ENCODE assay signal across 28 cellular contexts in the genomic region with DNA sequence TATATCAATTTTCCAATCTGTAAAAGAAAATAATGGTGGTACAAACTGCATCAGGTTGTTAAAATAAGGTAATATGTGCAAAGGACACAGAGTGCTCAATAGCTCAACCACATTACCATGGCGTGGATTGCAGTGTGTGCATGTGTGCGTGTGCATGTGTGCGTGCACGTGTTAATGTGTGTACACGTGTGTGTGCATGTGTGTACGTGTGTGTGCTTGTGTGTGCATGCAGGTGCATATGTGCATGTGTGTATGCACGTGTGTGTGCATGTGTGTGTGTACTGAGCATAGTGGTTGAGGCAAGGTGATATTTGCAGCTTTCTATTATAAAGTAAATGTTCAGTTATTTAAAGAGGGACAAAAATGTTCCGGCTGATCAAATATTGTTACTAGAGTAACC.
DNase-seq lines count a peak whose midpoint lies in the region; FAIRE-seq and TF ChIP-seq lines count a peak whose summit lies in the region.
"Had no signal": no experiment of that assay in that cellular context is flagged by ENCODE, and none has a peak within 500 bp of the region (broad histone marks: within the 10 kb centered on the region; RNA-seq: fewer than 3 reads in every experiment).

No MANE protein-coding gene starts in this region.

- DNase-seq in HTR-8/SVneo (ENCODE audit: insufficient read length, low spot score), result no peak
- no peak for DNase-seq in neuronal stem cell (ENCODE audit: low spot score)
- no peak for DNase-seq in urothelium cell line (ENCODE audit: low spot score)
- no peak for DNase-seq in T-helper 9 cell
- no peak for DNase-seq in SIG-M5 (lab: John Stamatoyannopoulos, UW)
- DNase-seq in vagina (ENCODE audit: extremely low spot score in 2 of 2), result no peak
- DNase-seq: 8988T; ACHN; BE2C; C1 segment of cervical spinal cord; CD4-positive, alpha-beta memory T cell; CD4-positive, CD25-positive, alpha-beta regulatory T cell; CD8-positive, alpha-beta memory T cell; COR-L47; DMS 273 treated with DMSO at 0.1 percent for 48 hours; DMS153; DMS53; DMS79; DND-41; EL; GDM1 had no signal

- TF ChIP-seq CTCF in HEK293 (tag by site-specific recombination; IDR thresholded peaks at IDR 0.05), result no peak
- TF ChIP-seq CTCF in vagina (IDR thresholded peaks at IDR 0.05), result no peak

- H3K14ac ChIP-seq in neuronal stem cell (ENCODE audit: low read length), result no peak overlapping the region

- no peak overlapping the region for H2BK5ac ChIP-seq in neuronal stem cell (ENCODE audit: low read length)

- FAIRE-seq in HTR-8/SVneo (lab: Jason Lieb, UNC), result peak; percentile 46
- peak; percentile 5 for FAIRE-seq in urothelium cell line (lab: Jason Lieb, UNC)
- FAIRE-seq: A204.1, GM12878, GM12892, GM18507, GM19239 had no signal

- no peak overlapping the region for H2AFZ ChIP-seq in neuronal stem cell (ENCODE audit: low read length)

- intact Hi-C loops in vagina (cut with DNase I), result no loop called here

- WGBS in neuronal stem cell (ENCODE audit: extremely low coverage in 2 of 2, insufficient read length in 2 of 2, insufficient replicate concordance in 1 of 2), 2 donors, result no CpG with 5 or more reads among the region's 8 CpGs

- H3K4me3 ChIP-seq in HEK293 (ENCODE audit: low read depth, low read length) (no peak overlapping the region), neuronal stem cell (ENCODE audit: low read length in 2 of 2) (peak overlapping the region in 1 of 2 donors; percentile 75), vagina (no peak overlapping the region)
- H3K4me3 ChIP-seq: BLaER1, GM12878 had no signal

- no peak overlapping the region for H4K91ac ChIP-seq in neuronal stem cell (ENCODE audit: low read depth, low read length, poor library complexity)

- H2BK120ac ChIP-seq in neuronal stem cell (ENCODE audit: low read depth, low read length), result no peak overlapping the region

- no peak overlapping the region for H3K27ac ChIP-seq in HEK293 (ENCODE audit: extremely low read depth, low read depth, low read length)
- no peak overlapping the region for H3K27ac ChIP-seq in neuronal stem cell (replicated peaks; ENCODE audit: low read length)
- H3K27ac ChIP-seq in vagina, result no peak overlapping the region
- H3K27ac ChIP-seq: BLaER1 had no signal

- H3K18ac ChIP-seq in neuronal stem cell (ENCODE audit: low read length), result no peak overlapping the region

- H3K4ac ChIP-seq in neuronal stem cell (ENCODE audit: low read length), result no peak overlapping the region

- POLR2A ChIA-PET in HEK293 (lab: Yijun Ruan, JAX), result no interaction called here

- H3K36me3 ChIP-seq in HEK293 (ENCODE audit: control insufficient read depth in 2 of 2, insufficient read depth in 1 of 2, low read length in 2 of 2) (no peaks in the 10 kb centered on the region), neuronal stem cell (replicated peaks in 1 of 2; ENCODE audit: control insufficient read depth in 2 of 2, insufficient read depth in 2 of 2, low read length in 2 of 2) (no peaks in the 10 kb centered on the region), vagina (no peaks in the 10 kb centered on the region)
- H3K36me3 ChIP-seq: BE2C, BLaER1 had no signal

- H3K79me1 ChIP-seq in neuronal stem cell (ENCODE audit: low read depth, low read length), result no peaks in the 10 kb centered on the region

- H2BK12ac ChIP-seq in neuronal stem cell (ENCODE audit: low read length), result no peak overlapping the region

- H3K4me2 ChIP-seq in neuronal stem cell (ENCODE audit: insufficient read depth, low read length, poor library complexity, severe bottlenecking), result no peak overlapping the region
- H3K4me2 ChIP-seq: BLaER1 had no signal

- H3K27me3 ChIP-seq in neuronal stem cell (ENCODE audit: control insufficient read depth in 3 of 3, insufficient read depth in 3 of 3, low read depth in 1 of 3, low read length in 3 of 3) (peaks cover 0 to 9% (median 0%) of the 10 kb centered on the region in 3 experiments), vagina (no peaks in the 10 kb centered on the region)
- H3K27me3 ChIP-seq: BLaER1 had no signal

- H3K4me1 ChIP-seq in HEK293 (ENCODE audit: control insufficient read depth, insufficient read depth, low read length), result no peaks in the 10 kb centered on the region
- no peaks in the 10 kb centered on the region for H3K4me1 ChIP-seq in neuronal stem cell (ENCODE audit: control insufficient read depth in 2 of 2, insufficient read depth in 1 of 2, low read depth in 1 of 2, low read length in 2 of 2)
- H3K4me1 ChIP-seq in vagina, result no peaks in the 10 kb centered on the region
- H3K4me1 ChIP-seq: BE2C, BLaER1 had no signal

- no peak overlapping the region for H4K8ac ChIP-seq in neuronal stem cell (ENCODE audit: low read depth, low read length)

- no peaks in the 10 kb centered on the region for H3K9me3 ChIP-seq in HEK293 (ENCODE audit: control insufficient read depth, insufficient read depth, low read depth, low read length)
- peaks cover 0 to 2% of the 10 kb centered on the region in 2 donors for H3K9me3 ChIP-seq in neuronal stem cell (replicated peaks in 1 of 2; ENCODE audit: control insufficient read depth in 2 of 2, insufficient read depth in 1 of 2, low read depth in 1 of 2, low read length in 2 of 2)
- no peaks in the 10 kb centered on the region for H3K9me3 ChIP-seq in vagina
- H3K9me3 ChIP-seq: BE2C, BLaER1 had no signal

- no peak overlapping the region for H2AK5ac ChIP-seq in neuronal stem cell (ENCODE audit: low read depth, low read length)

- H3K23ac ChIP-seq in neuronal stem cell (ENCODE audit: low read depth, low read length, poor library complexity), result no peak overlapping the region

- CTCF ChIA-PET in HEK293 (lab: Yijun Ruan, JAX), result no interaction called here

- peak overlapping the region; percentile 79 for H3K9ac ChIP-seq in neuronal stem cell (ENCODE audit: low read depth, low read length, poor library complexity)
- H3K9ac ChIP-seq: BLaER1 had no signal

- H2BK15ac ChIP-seq in neuronal stem cell (ENCODE audit: low read length), result no peak overlapping the region

- TF ChIP-seq POLR2A in vagina (IDR thresholded peaks at IDR 0.05), result no peak

TF ChIP-seq in HEK293, 187 proteins besides CTCF, POLR2A, EP300 and RAD21:
- TF ChIP-seq ZNF530 (tag by site-specific recombination; IDR thresholded peaks at IDR 0.05; ENCODE audit: low read depth) (no peak), ZNF792 (tag by site-specific recombination; IDR thresholded peaks at IDR 0.05) (no peak), ZNF23 (tag by site-specific recombination; IDR thresholded peaks at IDR 0.05; ENCODE audit: borderline replicate concordance) (no peak), ZIC2 (tag by site-specific recombination; IDR thresholded peaks at IDR 0.05) (no peak), OVOL3 (tag by site-specific recombination; IDR thresholded peaks at IDR 0.05) (no peak), ZNF146 (tag by site-specific recombination; IDR thresholded peaks at IDR 0.05) (no peak)
- TF ChIP-seq, protein P1, sequence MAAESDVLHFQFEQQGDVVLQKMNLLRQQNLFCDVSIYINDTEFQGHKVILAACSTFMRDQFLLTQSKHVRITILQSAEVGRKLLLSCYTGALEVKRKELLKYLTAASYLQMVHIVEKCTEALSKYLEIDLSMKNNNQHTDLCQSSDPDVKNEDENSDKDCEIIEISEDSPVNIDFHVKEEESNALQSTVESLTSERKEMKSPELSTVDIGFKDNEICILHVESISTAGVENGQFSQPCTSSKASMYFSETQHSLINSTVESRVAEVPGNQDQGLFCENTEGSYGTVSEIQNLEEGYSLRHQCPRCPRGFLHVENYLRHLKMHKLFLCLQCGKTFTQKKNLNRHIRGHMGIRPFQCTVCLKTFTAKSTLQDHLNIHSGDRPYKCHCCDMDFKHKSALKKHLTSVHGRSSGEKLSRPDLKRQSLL (tag by site-specific recombination; IDR thresholded peaks at IDR 0.05), result no peak
- TF ChIP-seq, protein P2, sequence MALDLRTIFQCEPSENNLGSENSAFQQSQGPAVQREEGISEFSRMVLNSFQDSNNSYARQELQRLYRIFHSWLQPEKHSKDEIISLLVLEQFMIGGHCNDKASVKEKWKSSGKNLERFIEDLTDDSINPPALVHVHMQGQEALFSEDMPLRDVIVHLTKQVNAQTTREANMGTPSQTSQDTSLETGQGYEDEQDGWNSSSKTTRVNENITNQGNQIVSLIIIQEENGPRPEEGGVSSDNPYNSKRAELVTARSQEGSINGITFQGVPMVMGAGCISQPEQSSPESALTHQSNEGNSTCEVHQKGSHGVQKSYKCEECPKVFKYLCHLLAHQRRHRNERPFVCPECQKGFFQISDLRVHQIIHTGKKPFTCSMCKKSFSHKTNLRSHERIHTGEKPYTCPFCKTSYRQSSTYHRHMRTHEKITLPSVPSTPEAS (tag by site-specific recombination; IDR thresholded peaks at IDR 0.05), result peak; percentile 58
